Comparison of ENCODE assay signal across 12 cellular contexts in the genomic region with DNA sequence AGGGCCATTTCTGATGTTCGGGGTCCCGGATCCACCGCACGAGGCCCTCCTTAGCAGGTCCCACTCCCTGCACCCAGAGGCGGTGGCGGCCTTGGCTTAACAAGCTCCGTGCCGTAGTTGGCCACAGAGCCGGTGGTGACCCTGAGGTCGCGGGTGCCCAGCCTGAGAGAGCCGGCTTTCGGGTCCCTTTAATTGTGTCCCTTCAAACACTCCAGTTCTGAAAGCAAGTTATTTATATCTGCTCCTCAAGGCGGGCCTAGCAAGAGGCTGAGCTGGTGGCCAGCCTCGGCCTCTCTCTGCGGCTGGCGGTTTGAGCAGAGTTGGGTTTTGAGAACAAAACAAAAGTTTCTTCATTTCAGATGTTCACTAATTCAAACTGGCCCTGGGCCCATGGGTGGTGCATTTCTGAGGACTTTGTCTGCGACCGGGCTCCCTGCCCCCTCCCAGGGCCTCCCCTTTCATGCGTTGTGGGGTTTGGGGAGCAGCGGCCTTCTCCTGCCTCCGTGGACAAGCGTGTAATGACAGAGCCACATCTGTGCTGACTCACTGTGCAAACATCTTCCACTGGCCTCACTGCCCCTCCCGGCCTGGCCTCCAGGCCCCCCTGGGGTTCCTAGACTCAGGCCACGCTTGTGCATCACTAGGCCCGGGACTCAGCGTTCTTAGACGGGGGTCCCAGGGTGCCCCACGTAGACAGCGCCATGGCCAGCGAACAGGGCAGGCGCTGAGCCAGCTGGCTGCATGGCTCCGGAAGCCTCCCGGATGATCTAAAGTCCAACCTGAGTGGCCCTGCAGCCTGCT. TPM values are rescaled to one million over a fixed set of nuclear protein-coding genes. Genes with fewer than 3 reads are reported as not detected.
A peak's percentile ranks its signal among the peaks of the same experiment; 100 is the strongest.
DNase-seq lines count a peak whose midpoint lies in the region; ATAC-seq and TF ChIP-seq lines count a peak whose summit lies in the region.
"Had no signal": no experiment of that assay in that cellular context is flagged by ENCODE, and none has a peak within 500 bp of the region (broad histone marks: within the 10 kb centered on the region; RNA-seq: fewer than 3 reads in every experiment).

No MANE protein-coding gene starts in this region.

- H3K36me3 ChIP-seq in right lobe of liver (no peaks in the 10 kb centered on the region), HAP-1 (replicated peaks) (no peaks in the 10 kb centered on the region)

- H3K27ac ChIP-seq in right lobe of liver = no peak overlapping the region
- H3K27ac ChIP-seq: dorsolateral prefrontal cortex had no signal

- peaks cover 12% of the 10 kb centered on the region for H3K27me3 Mint-ChIP-seq in type B pancreatic cell

- H3K4me1 Mint-ChIP-seq in type B pancreatic cell (ENCODE audit: unreplicated experiment) = peaks cover 22% of the 10 kb centered on the region
- H3K4me1 Mint-ChIP-seq: IgD-negative memory B cell, memory B cell had no signal

- intact Hi-C loops in right lobe of liver (cut with DNase I) = no loop called here

- H3K27me3 ChIP-seq in right lobe of liver (no peaks in the 10 kb centered on the region), HAP-1 (ENCODE audit: low read depth) (no peaks in the 10 kb centered on the region)
- H3K27me3 ChIP-seq: dorsolateral prefrontal cortex had no signal

- DNase-seq in LHCN-M2 (ENCODE audit: low read depth) (peak; percentile 66), cardiac fibroblast (ENCODE audit: low read depth in 2 of 2) (peak; percentile 83 to 97), right lobe of liver (peak in 1 of 3 donors; percentile 55), type B pancreatic cell (ENCODE audit: extremely low spot score, unreplicated experiment) (peak; percentile 66), HAP-1 (ENCODE audit: low spot score in 2 of 2) (no peak), AML-193 (lab: John Stamatoyannopoulos, UW) (no peak), NCI-H2081 (lab: John Stamatoyannopoulos, UW) (no peak)
- DNase-seq: dorsolateral prefrontal cortex, OCI-M1 had no signal

- TF ChIP-seq POLR2A in right lobe of liver (IDR thresholded peaks at IDR 0.05) = no peak

- no peak overlapping the region for H3K4me3 Mint-ChIP-seq in type B pancreatic cell
- H3K4me3 Mint-ChIP-seq: IgD-negative memory B cell, memory B cell had no signal

- ATAC-seq in right lobe of liver = peak; percentile 36 to 85 (median 55)

- no peak for TF ChIP-seq CTCF in cardiac fibroblast (IDR thresholded peaks at IDR 0.05; ENCODE audit: low read depth, low read length)
- no peak for TF ChIP-seq CTCF in right lobe of liver (IDR thresholded peaks at IDR 0.05)
- TF ChIP-seq CTCF in type B pancreatic cell (conservative IDR thresholded peaks at IDR 0.05) = no peak

- H3K9me3 Mint-ChIP-seq in type B pancreatic cell = peaks cover 5% of the 10 kb centered on the region
- H3K9me3 Mint-ChIP-seq: memory B cell had no signal

- H3K27ac Mint-ChIP-seq in type B pancreatic cell = no peak overlapping the region
- H3K27ac Mint-ChIP-seq: IgD-negative memory B cell, memory B cell had no signal

- H3K4me1 ChIP-seq in right lobe of liver (no peaks in the 10 kb centered on the region), HAP-1 (no peaks in the 10 kb centered on the region)

- in situ Hi-C loops in HAP-1 (cut with MboI; ENCODE audit: low sequenced_read_pairs) = no loop called here

- WGBS in right lobe of liver (ENCODE audit: insufficient coverage, low coverage, low lambda C conversion rate, missing lambda C conversion rate) = 51% methylated on average over 12 of the region's 34 CpGs

- H3K9me3 ChIP-seq in right lobe of liver (no peaks in the 10 kb centered on the region), HAP-1 (no peaks in the 10 kb centered on the region)

- peak overlapping the region in 1 of 2 donors; percentile 24 for H3K4me3 ChIP-seq in cardiac fibroblast (replicated peaks in 1 of 2; ENCODE audit: low read depth in 2 of 2, low read length in 2 of 2)
- H3K4me3 ChIP-seq in right lobe of liver = no peak overlapping the region
- no peak overlapping the region for H3K4me3 ChIP-seq in HAP-1
- H3K4me3 ChIP-seq: dorsolateral prefrontal cortex had no signal

- H3K36me3 Mint-ChIP-seq in type B pancreatic cell = no peaks in the 10 kb centered on the region
- H3K36me3 Mint-ChIP-seq: IgD-negative memory B cell, memory B cell had no signal

RNA-seq across cellular contexts. Expression of a gene that starts 49.4 kb away (rescaled TPM):
- total RNA-seq in LHCN-M2 (2014; rRNA removed) (36.4 and 56.0 TPM in 2 replicates), right lobe of liver (10 to 100 TPM in 2 of 6 experiments, 1 to 10 TPM in 4; 1.5 to 17.0 (median 7.7) TPM), type B pancreatic cell (ENCODE audit: low replicate concordance) (16.1 and 112 TPM in 2 replicates)
- 140 TPM for polyA plus RNA-seq in LHCN-M2 (2012)
- total RNA-seq: activated CD8-positive, alpha-beta memory T cell treated with anti-CD3 and anti-CD28 coated beads for 36 hours had no signal
- polyA plus RNA-seq: IgD-negative memory B cell had no signal

Comparison
In these comparisons a context has a peak if more than half of its experiments do, and no peak if none do; other contexts are left out.
1. DNase-seq: peak in LHCN-M2 (single experiment), cardiac fibroblast (2 of 2) and type B pancreatic cell (single experiment); none in HAP-1 (0 of 2), AML-193 (0 of 2) and NCI-H2081 (0 of 2).